In the genomic region with DNA sequence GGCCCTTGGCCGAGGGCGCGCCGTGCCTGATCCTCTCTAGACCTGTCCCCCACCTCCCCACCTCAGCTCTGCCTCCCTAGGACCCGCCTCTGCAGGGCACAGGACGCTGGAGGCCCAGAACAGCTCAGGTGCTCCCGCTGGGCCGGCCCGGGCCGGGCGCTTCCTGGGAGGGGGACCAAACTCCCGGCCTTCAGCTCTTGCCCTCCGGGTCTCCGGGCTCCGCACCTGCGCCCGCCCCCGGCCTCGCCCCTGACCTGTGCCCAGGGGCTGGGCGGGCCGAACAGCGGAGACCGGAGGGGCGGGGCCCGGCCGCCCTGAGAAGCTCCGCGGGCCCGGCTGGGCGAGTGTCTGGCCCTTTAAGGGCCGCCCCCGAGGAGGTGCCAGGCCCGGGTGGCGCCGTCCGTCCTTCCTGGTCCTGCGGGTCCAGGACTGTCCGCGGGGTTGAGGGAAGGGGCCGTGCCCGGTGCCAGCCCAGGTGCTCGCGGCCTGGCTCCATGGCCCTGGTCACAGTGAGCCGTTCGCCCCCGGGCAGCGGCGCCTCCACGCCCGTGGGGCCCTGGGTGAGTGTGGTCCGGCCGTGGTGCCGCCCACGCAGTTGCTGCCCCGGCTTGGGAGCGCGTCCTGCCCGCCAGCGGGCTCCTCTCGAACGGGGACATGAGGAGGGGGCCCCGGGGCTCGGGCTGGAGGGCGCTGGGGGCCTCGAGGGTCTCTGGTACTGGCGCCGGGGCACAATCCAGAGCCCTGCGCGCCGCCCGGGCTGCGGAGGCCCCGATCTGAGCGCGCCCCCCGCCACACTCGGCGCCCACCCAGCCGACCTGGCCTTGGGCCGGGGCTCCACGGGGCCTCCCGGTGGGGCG, we compare ENCODE assay signal across 8 cellular contexts. TPM values are rescaled to one million over a fixed set of nuclear protein-coding genes. Genes with fewer than 3 reads are reported as not detected.
A peak's percentile ranks its signal among the peaks of the same experiment; 100 is the strongest.
DNase-seq lines count a peak whose midpoint lies in the region; ATAC-seq lines count a peak whose summit lies in the region.

Gene SSH3, plus strand, starts transcription at position 399 of the 857 bp plus-strand sequence. Its CDS starts 96 bp downstream, at position 495.

- no peaks in the 10 kb centered on the region for H3K9me3 Mint-ChIP-seq in activated T-cell treated with anti-CD3 and anti-CD28 coated beads, Interleukin-2, amount 50 U/mL, for 72 hours

- peaks cover 0 to 3% of the 10 kb centered on the region in 2 donors for H3K36me3 Mint-ChIP-seq in activated T-cell treated with anti-CD3 and anti-CD28 coated beads, Interleukin-2, amount 50 U/mL, for 72 hours (ENCODE audit: insufficient read depth in 2 of 2)

- peak within 1 kb of the TSS; percentile 81 to 89 for H3K27ac ChIP-seq in esophagus (ENCODE audit: low read depth in 2 of 2, low read length in 1 of 2)
- H3K27ac ChIP-seq in mesodermal cell (ENCODE audit: low read depth, low read length, severe bottlenecking), result peak within 1 kb of the TSS; percentile 23
- H3K27ac ChIP-seq in temporal lobe (ENCODE audit: low read depth, low read length), result peak within 1 kb of the TSS; percentile 70

- H3K36me3 ChIP-seq in esophagus (ENCODE audit: control insufficient read depth in 2 of 2, insufficient read depth in 2 of 2, low read length in 1 of 2) (peaks cover 21 to 49% of the 10 kb centered on the region in 2 donors), mesodermal cell (ENCODE audit: control insufficient read depth, insufficient read depth, low read length) (peaks cover 40% of the 10 kb centered on the region)

- H3K4me3 ChIP-seq in esophagus (ENCODE audit: low read depth in 1 of 2, low read length in 2 of 2) (peak within 1 kb of the TSS; percentile 67 to 97), mesodermal cell (ENCODE audit: extremely low read depth, insufficient read depth, low read length, poor library complexity, severe bottlenecking) (peak within 1 kb of the TSS; percentile 60)

- no peaks in the 10 kb centered on the region for H3K27me3 ChIP-seq in esophagus (ENCODE audit: control insufficient read depth in 1 of 2, insufficient read depth in 2 of 2, low read length in 2 of 2)

- peaks cover 9 to 26% of the 10 kb centered on the region in 2 donors for H3K4me1 ChIP-seq in esophagus (ENCODE audit: control insufficient read depth in 2 of 2, insufficient read depth in 2 of 2, low read length in 1 of 2)
- H3K4me1 ChIP-seq in mesodermal cell (ENCODE audit: control insufficient read depth, insufficient read depth, low read length, poor library complexity, severe bottlenecking), result peaks cover 20% of the 10 kb centered on the region

- no peaks in the 10 kb centered on the region for H3K4me1 Mint-ChIP-seq in activated T-cell treated with anti-CD3 and anti-CD28 coated beads, Interleukin-2, amount 50 U/mL, for 72 hours (ENCODE audit: low read depth)

- peak; percentile 81 to 90 for ATAC-seq in activated T-cell treated with anti-CD3 and anti-CD28 coated beads, Interleukin-2, amount 50 U/mL, for 72 hours (replicated peaks in 1 of 2)

- H3K9me3 ChIP-seq in esophagus (ENCODE audit: control insufficient read depth in 2 of 2, insufficient read depth in 1 of 2, low read depth in 1 of 2, low read length in 1 of 2), result no peaks in the 10 kb centered on the region
- H3K9me3 ChIP-seq in mesodermal cell (ENCODE audit: control insufficient read depth, low read length), result no peaks in the 10 kb centered on the region

- DNase-seq in NCI-H187 (lab: John Stamatoyannopoulos, UW), result peak; percentile 7 to 15
- DNase-seq in NCI-H187 treated with DMSO at 0.1 percent for 48 hours (lab: John Stamatoyannopoulos, UW), result no peak
- peak; percentile 64 for DNase-seq in NCI-H2196 treated with DMSO at 0.1 percent for 48 hours (lab: John Stamatoyannopoulos, UW; ENCODE audit: unreplicated experiment)
- DNase-seq in activated T-cell treated with anti-CD3 and anti-CD28 coated beads, Interleukin-2, amount 50 U/mL, for 72 hours, result peak; percentile 59 to 76
- no peak for DNase-seq in NAMALWA (ENCODE audit: low spot score)

- no peaks in the 10 kb centered on the region for H3K27me3 Mint-ChIP-seq in activated T-cell treated with anti-CD3 and anti-CD28 coated beads, Interleukin-2, amount 50 U/mL, for 72 hours (ENCODE audit: low read depth)

- H3K27ac Mint-ChIP-seq in activated T-cell treated with anti-CD3 and anti-CD28 coated beads, Interleukin-2, amount 50 U/mL, for 72 hours, result no peak within 1 kb of the TSS

- peak within 1 kb of the TSS; percentile 67 to 74 for H3K4me3 Mint-ChIP-seq in activated T-cell treated with anti-CD3 and anti-CD28 coated beads, Interleukin-2, amount 50 U/mL, for 72 hours

- WGBS in esophagus, 2 donors, result 1% methylated on average over 65 to 83 of the region's 83 CpGs
- WGBS in mesodermal cell (ENCODE audit: insufficient coverage in 2 of 2), 2 experiments, result 0 to 1% methylated on average over 65 to 71 of the region's 83 CpGs

RNA-seq across cellular contexts. Expression of gene SSH3, which starts in this region (rescaled TPM):
- total RNA-seq in activated T-cell treated with anti-CD3 and anti-CD28 coated beads, Interleukin-2, amount 50 U/mL, for 72 hours, result 10 to 100 TPM; 13.3 to 20.3 TPM
- 10 to 100 TPM; 38.6 to 55.6 TPM for polyA plus RNA-seq in esophagus
- 23.4 TPM for polyA plus RNA-seq in mesodermal cell (2013, experiment 1 of 2)
- polyA plus RNA-seq in mesodermal cell (2013, experiment 2 of 2), result 15.9 TPM
- 7.9 TPM for total RNA-seq in temporal lobe

Comparison
In these comparisons a context has a peak if more than half of its experiments do, and no peak if none do; other contexts are left out.
1. DNase-seq: peak in NCI-H187 (2 of 2), NCI-H2196 treated with DMSO at 0.1 percent for 48 hours (single experiment) and activated T-cell treated with anti-CD3 and anti-CD28 coated beads, Interleukin-2, amount 50 U/mL, for 72 hours (2 of 2); none in NCI-H187 treated with DMSO at 0.1 percent for 48 hours (single experiment) and NAMALWA (single experiment).
2. H3K27ac ChIP-seq: peak in every context shown above with its lines; median percentile 85 in esophagus; 70 in temporal lobe; 23 in mesodermal cell.